8 cellular contexts compared by ENCODE assay signal in the genomic region with DNA sequence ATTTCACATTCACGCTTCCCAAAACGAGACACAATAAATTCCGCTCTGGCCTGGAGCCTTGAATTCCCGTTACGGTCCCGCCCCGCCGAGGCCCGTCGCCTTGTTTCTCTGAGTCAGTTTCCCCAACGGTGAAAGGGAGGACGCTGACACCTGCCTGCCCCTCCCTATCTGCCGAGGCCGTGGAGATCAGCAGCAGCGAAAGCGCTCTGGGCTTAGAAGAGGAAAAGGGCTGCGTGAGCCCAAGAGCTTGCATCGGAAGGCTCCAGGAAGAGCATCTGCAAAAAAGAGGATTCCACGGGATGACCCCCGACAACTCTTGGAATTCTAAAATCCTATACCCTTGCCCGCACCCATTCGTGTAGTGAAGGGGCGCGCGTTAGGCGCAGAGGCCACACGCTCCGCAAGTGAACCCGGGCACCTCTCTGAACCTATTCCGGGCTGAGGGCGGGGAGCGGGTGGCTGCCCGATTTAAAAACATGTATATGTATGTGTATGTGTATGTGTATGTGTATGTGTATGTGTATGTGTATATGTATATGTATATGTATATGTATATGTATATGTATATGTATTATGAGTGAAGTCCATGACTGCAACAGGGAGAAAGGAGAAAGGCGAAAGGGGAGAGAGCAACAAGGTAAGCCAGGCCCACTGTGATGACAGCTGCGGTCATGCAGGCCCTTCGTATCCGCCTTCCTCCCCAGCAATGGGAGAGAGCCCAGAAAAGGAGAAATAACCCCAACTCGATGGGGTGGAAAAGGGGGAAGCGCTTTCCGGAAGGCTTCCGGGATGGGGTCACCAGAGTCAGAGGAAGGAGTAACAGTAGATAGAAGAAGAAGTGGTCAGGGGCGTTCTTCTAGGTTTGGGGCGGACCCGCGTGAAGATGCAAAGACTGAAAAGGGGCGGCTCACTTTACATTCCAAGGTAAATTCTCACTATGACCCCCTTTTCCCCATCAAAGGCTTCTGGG. TPM values are rescaled to one million over a fixed set of nuclear protein-coding genes. Genes with fewer than 3 reads are reported as not detected.
DNase-seq lines count a peak whose midpoint lies in the region; ATAC-seq and TF ChIP-seq lines count a peak whose summit lies in the region.

No MANE protein-coding gene starts in this region.

- H3K36me3 Mint-ChIP-seq in progenitor cell of endocrine pancreas (ENCODE audit: insufficient read depth): peaks cover 1% of the 10 kb centered on the region

- H3K27ac Mint-ChIP-seq in progenitor cell of endocrine pancreas: peak overlapping the region; percentile 96

- no peaks in the 10 kb centered on the region for H3K27me3 ChIP-seq in BE2C
- H3K27me3 ChIP-seq in NT2/D1 (ENCODE audit: insufficient read depth, insufficient read length): peaks cover 6% of the 10 kb centered on the region
- H3K27me3 ChIP-seq in gastroesophageal sphincter: no peaks in the 10 kb centered on the region
- H3K27me3 ChIP-seq in vagina: no peaks in the 10 kb centered on the region

- TF ChIP-seq EP300 in gastroesophageal sphincter (IDR thresholded peaks at IDR 0.05): no peak

- H3K27ac ChIP-seq in gastroesophageal sphincter (peak overlapping the region; percentile 32 to 96 (median 95)), vagina (peak overlapping the region; percentile 89)

- DNase-seq in BE2C (no peak), NT2/D1 (ENCODE audit: low read depth, low spot score) (no peak), progenitor cell of endocrine pancreas (ENCODE audit: low spot score, unreplicated experiment) (no peak), vagina (ENCODE audit: extremely low spot score in 2 of 2) (no peak), superior temporal gyrus (ENCODE audit: extremely low spot score) (no peak)
- peak; percentile 42 for DNase-seq in activated T-helper 9 cell treated with anti-CD3 and anti-CD28 coated beads, Interleukin-2, amount 50 U/mL, for 16 hours (ENCODE audit: low read depth)

- H3K27me3 Mint-ChIP-seq in progenitor cell of endocrine pancreas: no peaks in the 10 kb centered on the region

- H3K9me3 ChIP-seq in BE2C (no peaks in the 10 kb centered on the region), NT2/D1 (ENCODE audit: insufficient read depth, low read length) (no peaks in the 10 kb centered on the region), gastroesophageal sphincter (no peaks in the 10 kb centered on the region), vagina (no peaks in the 10 kb centered on the region)

- peak overlapping the region; percentile 47 for H3K9ac ChIP-seq in NT2/D1 (ENCODE audit: insufficient read length, low read depth)

- H3K4me1 Mint-ChIP-seq in progenitor cell of endocrine pancreas (ENCODE audit: low read depth): peaks cover 18% of the 10 kb centered on the region

- ATAC-seq in GM21528 (IDR thresholded peaks at IDR 0.05; ENCODE audit: low FRiP score, unreplicated experiment) (peak; percentile 10), gastroesophageal sphincter (peak; percentile 29)

- peak overlapping the region; percentile 91 for H3K4me3 Mint-ChIP-seq in progenitor cell of endocrine pancreas (ENCODE audit: low read depth)

- TF ChIP-seq CTCF in BE2C (IDR thresholded peaks at IDR 0.05; ENCODE audit: low read depth, low read length): no peak
- TF ChIP-seq CTCF in gastroesophageal sphincter (IDR thresholded peaks at IDR 0.05): peak in 1 of 4 experiments; percentile 3
- no peak for TF ChIP-seq CTCF in progenitor cell of endocrine pancreas (IDR thresholded peaks at IDR 0.05; ENCODE audit: unreplicated experiment)
- no peak for TF ChIP-seq CTCF in vagina (IDR thresholded peaks at IDR 0.05)

- intact Hi-C loops in vagina (cut with DNase I): loop anchor here (10.0 kb wide), 1 partner anchor 123 kb away; no protein-coding TSS in a partner anchor

- H3K4me1 ChIP-seq in BE2C (no peaks in the 10 kb centered on the region), NT2/D1 (ENCODE audit: insufficient read depth, insufficient read length) (no peaks in the 10 kb centered on the region), gastroesophageal sphincter (peaks cover 0 to 42% (median 0%) of the 10 kb centered on the region in 3 donors), vagina (peaks cover 35% of the 10 kb centered on the region)

- WGBS in gastroesophageal sphincter (ENCODE audit: low coverage in 1 of 2), 2 donors: 23 to 73% methylated on average over 6 to 36 of the region's 46 CpGs

- no peaks in the 10 kb centered on the region for H3K9me3 Mint-ChIP-seq in progenitor cell of endocrine pancreas (ENCODE audit: low read depth)

- TF ChIP-seq POLR2A in gastroesophageal sphincter (IDR thresholded peaks at IDR 0.05): no peak
- no peak for TF ChIP-seq POLR2A in vagina (IDR thresholded peaks at IDR 0.05)

- H3K4me3 ChIP-seq in BE2C (ENCODE audit: low read depth, low read length) (peak overlapping the region; percentile 67), NT2/D1 (ENCODE audit: insufficient read length, low read depth) (peak overlapping the region; percentile 48), gastroesophageal sphincter (peak overlapping the region; percentile 47 to 98), vagina (peak overlapping the region; percentile 69 to 77)

- H3K36me3 ChIP-seq in BE2C: no peaks in the 10 kb centered on the region
- H3K36me3 ChIP-seq in NT2/D1 (ENCODE audit: insufficient read depth, insufficient read length, low read length): peaks cover 3% of the 10 kb centered on the region
- no peaks in the 10 kb centered on the region for H3K36me3 ChIP-seq in gastroesophageal sphincter
- no peaks in the 10 kb centered on the region for H3K36me3 ChIP-seq in vagina

RNA-seq across cellular contexts. Expression of a gene that starts 0.9 kb away (rescaled TPM):
- polyA plus RNA-seq in BE2C (2012; ENCODE audit: insufficient read depth, insufficient read length, low read depth): 53.0 TPM
- 10 to 100 TPM; 45.5 to 90.2 (median 78.3) TPM for total RNA-seq in gastroesophageal sphincter
- 54.4 and 61.9 TPM in 2 replicates for total RNA-seq in progenitor cell of endocrine pancreas
- total RNA-seq in vagina: 99.4 TPM

RNA-seq across cellular contexts. Expression of a gene that starts 41.8 kb away (rescaled TPM):
- 40.2 TPM for polyA plus RNA-seq in BE2C (2012; ENCODE audit: insufficient read depth, insufficient read length, low read depth)
- total RNA-seq in gastroesophageal sphincter (under 1 TPM in 2 of 4 donors, not detected in 2; 0.27 to 0.40 TPM), progenitor cell of endocrine pancreas (0.19 and 0.38 TPM in 2 replicates), vagina (not detected)
